ENCODE assay signal across 9 cellular contexts in the genomic region with DNA sequence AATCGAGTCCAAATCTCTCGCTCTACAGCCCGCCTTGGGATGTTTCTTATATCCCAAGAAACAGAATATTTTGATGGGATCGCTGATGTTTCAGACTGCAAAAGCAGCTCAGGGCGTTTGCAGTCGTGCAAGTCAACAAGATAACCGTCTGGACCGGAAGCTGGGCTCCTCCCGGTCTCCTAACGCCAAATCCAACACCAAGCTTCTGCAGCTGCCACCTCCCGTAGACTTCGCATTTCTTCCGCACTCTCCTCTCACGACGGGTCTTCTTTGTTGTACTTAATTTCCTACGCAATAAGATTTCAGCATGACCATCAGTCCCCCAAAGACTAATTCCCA. TPM values are rescaled to one million over a fixed set of nuclear protein-coding genes. Genes with fewer than 3 reads are reported as not detected.
A peak's percentile ranks its signal among the peaks of the same experiment; 100 is the strongest.
DNase-seq lines count a peak whose midpoint lies in the region; ATAC-seq, FAIRE-seq and TF ChIP-seq lines count a peak whose summit lies in the region.
"Not testable (repeated sequence)": the region's sequence is repeated elsewhere in the genome, so short reads cannot be mapped to it uniquely, and the experiment has no call there.
"Had no signal": no experiment of that assay in that cellular context is flagged by ENCODE, and none has a peak within 500 bp of the region (broad histone marks: within the 10 kb centered on the region; RNA-seq: fewer than 3 reads in every experiment).

No MANE protein-coding gene starts in this region.

- peaks cover 15% of the 10 kb centered on the region for H3K4me1 Mint-ChIP-seq in T-helper 17 cell
- peaks cover 22% of the 10 kb centered on the region for H3K4me1 Mint-ChIP-seq in neural crest cell

- H3K27me3 ChIP-seq in bronchial epithelial cell (ENCODE audit: control insufficient read depth, insufficient read depth, low read length); right atrium auricular region; tibial artery: not testable (repeated sequence)

- peak; percentile 77 for FAIRE-seq in H54 (lab: Jason Lieb, UNC)
- FAIRE-seq in bronchial epithelial cell (lab: Jason Lieb, UNC) = not testable (repeated sequence)

- H3K4me3 ChIP-seq in bronchial epithelial cell (ENCODE audit: low read depth, low read length) (peak overlapping the region; percentile 61), right atrium auricular region (peak overlapping the region; percentile 43 to 57), tibial artery (peak overlapping the region; percentile 52 to 57)

- not testable (repeated sequence) for H3K27me3 Mint-ChIP-seq in T-helper 17 cell; neural crest cell (ENCODE audit: low read depth)

- H3K27ac Mint-ChIP-seq in T-helper 17 cell = peak overlapping the region; percentile 93
- H3K27ac Mint-ChIP-seq in neural crest cell (ENCODE audit: unreplicated experiment) = peak overlapping the region; percentile 97

- TF ChIP-seq CTCF in bronchial epithelial cell (IDR thresholded peaks at IDR 0.05; ENCODE audit: insufficient read depth, low read length, severe bottlenecking); right atrium auricular region (IDR thresholded peaks at IDR 0.05); neural crest cell (conservative IDR thresholded peaks at IDR 0.05); tibial artery (IDR thresholded peaks at IDR 0.05): not testable (repeated sequence)

- peak overlapping the region; percentile 99 for H3K4me3 Mint-ChIP-seq in T-helper 17 cell
- peak overlapping the region; percentile 97 for H3K4me3 Mint-ChIP-seq in neural crest cell

- peak; percentile 29 for ATAC-seq in GM18511 (IDR thresholded peaks at IDR 0.05; ENCODE audit: unreplicated experiment)
- peak; percentile 27 for ATAC-seq in HG03432 (IDR thresholded peaks at IDR 0.05; ENCODE audit: unreplicated experiment)
- peak; percentile 17 for ATAC-seq in T-helper 17 cell

- not testable (repeated sequence) for H3K36me3 Mint-ChIP-seq in T-helper 17 cell (ENCODE audit: low read depth); neural crest cell (ENCODE audit: low read depth)

- intact Hi-C loops in tibial artery (cut with DNase I; ENCODE audit: low total_unique reads) = not testable (repeated sequence)

- H3K9me3 ChIP-seq in T-helper 17 cell (ENCODE audit: control insufficient read depth, low read length, poor library complexity, severe bottlenecking); right atrium auricular region; tibial artery: not testable (repeated sequence)

- peak overlapping the region; percentile 78 to 80 for H3K27ac ChIP-seq in right atrium auricular region
- peak overlapping the region; percentile 64 to 72 for H3K27ac ChIP-seq in tibial artery

- not testable (repeated sequence) for H3K4me1 ChIP-seq in right atrium auricular region, tibial artery

- not testable (repeated sequence) for H3K9me3 Mint-ChIP-seq in neural crest cell

- H3K36me3 ChIP-seq in bronchial epithelial cell (ENCODE audit: control insufficient read depth, insufficient read depth, low read length); right atrium auricular region; tibial artery: not testable (repeated sequence)

- TF ChIP-seq POLR2A in H54 (IDR thresholded peaks at IDR 0.05; ENCODE audit: low read depth, low read length) = not testable (repeated sequence)

- not testable (repeated sequence) for DNase-seq in H54 (ENCODE audit: insufficient read length, low spot score); T-helper 17 cell; bronchial epithelial cell (ENCODE audit: low read depth); right atrium auricular region (ENCODE audit: low spot score); neural crest cell (ENCODE audit: low read depth, low spot score); tibial artery

RNA-seq across cellular contexts. Expression of a gene that starts 0.6 kb away (rescaled TPM):
- 10 to 100 TPM in 1 of 2 donors, 1 to 10 TPM in 1; 7.6 to 13.0 TPM for total RNA-seq in T-helper 17 cell
- total RNA-seq in bronchial epithelial cell = 1.1 and 1.2 TPM in 2 replicates
- total RNA-seq in right atrium auricular region = 1 to 10 TPM; 1.0 to 2.3 TPM
- total RNA-seq in neural crest cell = 95.2 and 96.0 TPM in 2 replicates

RNA-seq across cellular contexts. Expression of a gene that starts 21.4 kb away (rescaled TPM):
- 1 to 10 TPM; 3.9 to 6.3 TPM for total RNA-seq in T-helper 17 cell
- 1.6 and 5.2 TPM in 2 replicates for total RNA-seq in bronchial epithelial cell
- total RNA-seq in right atrium auricular region = 1 to 10 TPM; 3.3 to 6.0 TPM
- total RNA-seq in neural crest cell = 2.2 and 2.6 TPM in 2 replicates

RNA-seq across cellular contexts. Expression of a gene that starts 26.8 kb away (rescaled TPM):
- 1 to 10 TPM in 1 of 2 donors, under 1 TPM in 1; 0.80 to 2.0 TPM for total RNA-seq in T-helper 17 cell
- 3.7 and 11.8 TPM in 2 replicates for total RNA-seq in bronchial epithelial cell
- total RNA-seq in right atrium auricular region = under 1 TPM in 1 of 2 donors, not detected in 1; 0.90 TPM
- 25.1 and 28.9 TPM in 2 replicates for total RNA-seq in neural crest cell
- total RNA-seq: SK-MEL-5 had no signal
